ENCODE assay signal across 1 cellular context in the genomic region with DNA sequence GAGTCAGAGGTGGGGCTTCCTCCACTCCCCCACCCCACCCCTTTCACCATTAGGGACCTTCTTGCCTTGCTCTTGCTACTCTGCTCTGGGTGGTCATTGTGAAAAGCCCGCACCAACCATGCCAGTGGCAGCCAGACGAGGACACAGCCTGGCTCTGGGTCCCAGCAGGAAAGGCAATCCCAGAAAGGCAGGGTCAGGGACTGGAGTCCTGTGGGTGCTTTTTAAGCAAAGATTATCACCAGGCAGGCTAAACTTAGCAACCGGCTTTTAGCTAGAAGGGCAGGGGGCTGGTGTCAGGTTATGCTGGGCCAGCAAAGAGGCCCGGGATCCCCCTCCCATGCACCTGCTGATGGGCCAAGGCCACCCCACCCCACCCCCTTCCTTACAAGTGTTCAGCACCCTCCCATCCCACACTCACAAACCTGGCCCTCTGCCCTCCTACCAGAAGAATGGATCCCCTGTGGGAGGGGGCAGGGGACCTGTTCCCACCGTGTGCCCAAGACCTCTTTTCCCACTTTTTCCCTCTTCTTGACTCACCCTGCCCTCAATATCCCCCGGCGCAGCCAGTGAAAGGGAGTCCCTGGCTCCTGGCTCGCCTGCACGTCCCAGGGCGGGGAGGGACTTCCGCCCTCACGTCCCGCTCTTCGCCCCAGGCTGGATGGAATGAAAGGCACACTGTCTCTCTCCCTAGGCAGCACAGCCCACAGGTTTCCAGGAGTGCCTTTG.
TF ChIP-seq lines count a peak whose summit lies in the region.

No MANE protein-coding gene starts in this region.

TF ChIP-seq in HEK293, 187 proteins besides CTCF, POLR2A, EP300 and RAD21 (continued from another document):
- TF ChIP-seq, protein P1, sequence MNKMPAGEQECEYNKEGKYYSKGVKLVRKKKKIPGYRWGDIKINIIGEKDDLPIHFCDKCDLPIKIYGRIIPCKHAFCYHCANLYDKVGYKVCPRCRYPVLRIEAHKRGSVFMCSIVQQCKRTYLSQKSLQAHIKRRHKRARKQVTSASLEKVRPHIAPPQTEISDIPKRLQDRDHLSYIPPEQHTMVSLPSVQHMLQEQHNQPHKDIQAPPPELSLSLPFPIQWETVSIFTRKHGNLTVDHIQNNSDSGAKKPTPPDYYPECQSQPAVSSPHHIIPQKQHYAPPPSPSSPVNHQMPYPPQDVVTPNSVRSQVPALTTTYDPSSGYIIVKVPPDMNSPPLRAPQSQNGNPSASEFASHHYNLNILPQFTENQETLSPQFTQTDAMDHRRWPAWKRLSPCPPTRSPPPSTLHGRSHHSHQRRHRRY (tag by site-specific recombination; IDR thresholded peaks at IDR 0.05), result no peak
- no peak for TF ChIP-seq ZNF223 (tag by site-specific recombination; IDR thresholded peaks at IDR 0.05)
- peak; percentile 26; the same call in 1 of the 2 replicates for TF ChIP-seq ZNF335 (tag by site-specific recombination; conservative IDR thresholded peaks at IDR 0.05)
- TF ChIP-seq SCRT2 (tag by site-specific recombination; IDR thresholded peaks at IDR 0.05), result peak; percentile 92; the same call in 1 of the 2 replicates
- TF ChIP-seq ZNF660 (tag by site-specific recombination; IDR thresholded peaks at IDR 0.05), result 0 out of 2 replicates have a peak, but pooled peaks have one; percentile 7
- TF ChIP-seq SP2 (tag by site-specific recombination; IDR thresholded peaks at IDR 0.05), result peak; percentile 91
- TF ChIP-seq ZNF701 (tag by site-specific recombination; IDR thresholded peaks at IDR 0.05), result no peak
- TF ChIP-seq TCF7L2 (IDR thresholded peaks at IDR 0.05; ENCODE audit: borderline replicate concordance, low read depth, low read length), result no peak
- TF ChIP-seq IKZF3 (tag by site-specific recombination; IDR thresholded peaks at IDR 0.05), result peak; percentile 85
- TF ChIP-seq ZNF324 (tag by site-specific recombination; IDR thresholded peaks at IDR 0.05), result 0 out of 2 replicates have a peak, but pooled peaks have one; percentile 17
- 0 out of 2 replicates have a peak, but pooled peaks have one; percentile 5 for TF ChIP-seq GFI1B (tag by site-specific recombination; IDR thresholded peaks at IDR 0.05)
- 0 out of 2 replicates have a peak, but pooled peaks have one; percentile 32 for TF ChIP-seq MYNN (tag by site-specific recombination; IDR thresholded peaks at IDR 0.05; ENCODE audit: borderline replicate concordance)
- TF ChIP-seq ZBTB21 (tag by site-specific recombination; IDR thresholded peaks at IDR 0.05), result 0 out of 2 replicates have a peak, but pooled peaks have one; percentile 4
- TF ChIP-seq EGR2 (tag by site-specific recombination; IDR thresholded peaks at IDR 0.05; ENCODE audit: low read depth), result peak; percentile 85
- TF ChIP-seq ZFP41 (tag by site-specific recombination; IDR thresholded peaks at IDR 0.05; ENCODE audit: borderline replicate concordance), result peak; percentile 34; the same call in 1 of the 2 replicates
- TF ChIP-seq, protein P2, sequence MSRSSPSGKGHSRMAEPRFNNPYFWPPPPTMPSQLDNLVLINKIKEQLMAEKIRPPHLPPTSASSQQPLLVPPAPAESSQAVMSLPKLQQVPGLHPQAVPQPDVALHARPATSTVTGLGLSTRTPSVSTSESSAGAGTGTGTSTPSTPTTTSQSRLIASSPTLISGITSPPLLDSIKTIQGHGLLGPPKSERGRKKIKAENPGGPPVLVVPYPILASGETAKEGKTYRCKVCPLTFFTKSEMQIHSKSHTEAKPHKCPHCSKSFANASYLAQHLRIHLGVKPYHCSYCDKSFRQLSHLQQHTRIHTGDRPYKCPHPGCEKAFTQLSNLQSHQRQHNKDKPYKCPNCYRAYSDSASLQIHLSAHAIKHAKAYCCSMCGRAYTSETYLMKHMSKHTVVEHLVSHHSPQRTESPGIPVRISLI (tag by site-specific recombination; IDR thresholded peaks at IDR 0.05), result no peak
- peak; percentile 70; the same call in 1 of the 2 replicates for TF ChIP-seq KLF10 (tag by site-specific recombination; IDR thresholded peaks at IDR 0.05)
- TF ChIP-seq, protein P3, sequence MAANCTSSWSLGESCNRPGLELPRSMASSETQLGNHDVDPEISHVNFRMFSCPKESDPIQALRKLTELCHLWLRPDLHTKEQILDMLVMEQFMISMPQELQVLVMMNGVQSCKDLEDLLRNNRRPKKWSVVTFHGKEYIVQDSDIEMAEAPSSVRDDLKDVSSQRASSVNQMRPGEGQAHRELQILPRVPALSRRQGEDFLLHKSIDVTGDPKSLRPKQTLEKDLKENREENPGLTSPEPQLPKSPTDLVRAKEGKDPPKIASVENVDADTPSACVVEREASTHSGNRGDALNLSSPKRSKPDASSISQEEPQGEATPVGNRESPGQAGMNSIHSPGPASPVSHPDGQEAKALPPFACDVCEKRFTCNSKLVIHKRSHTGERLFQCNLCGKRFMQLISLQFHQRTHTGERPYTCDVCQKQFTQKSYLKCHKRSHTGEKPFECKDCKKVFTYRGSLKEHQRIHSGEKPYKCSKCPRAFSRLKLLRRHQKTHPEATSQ (tag by site-specific recombination; IDR thresholded peaks at IDR 0.05), result no peak
- peak; percentile 95 for TF ChIP-seq ZNF600 (tag by site-specific recombination; IDR thresholded peaks at IDR 0.05)
- TF ChIP-seq SP7 (tag by site-specific recombination; IDR thresholded peaks at IDR 0.05), result no peak; the same call in 1 of the 2 replicates
- TF ChIP-seq ZNF629 (tag by site-specific recombination; IDR thresholded peaks at IDR 0.05), result no peak
- TF ChIP-seq ZFHX2 (tag by site-specific recombination; conservative IDR thresholded peaks at IDR 0.05), result peak; percentile 90
- TF ChIP-seq OVOL3 (tag by site-specific recombination; IDR thresholded peaks at IDR 0.05), result no peak
- no peak; the same call in 1 of the 2 replicates for TF ChIP-seq SP3 (tag by site-specific recombination; IDR thresholded peaks at IDR 0.05)
- TF ChIP-seq GLIS2 (tag by site-specific recombination; IDR thresholded peaks at IDR 0.05), result peak; percentile 72
- TF ChIP-seq, protein P4, sequence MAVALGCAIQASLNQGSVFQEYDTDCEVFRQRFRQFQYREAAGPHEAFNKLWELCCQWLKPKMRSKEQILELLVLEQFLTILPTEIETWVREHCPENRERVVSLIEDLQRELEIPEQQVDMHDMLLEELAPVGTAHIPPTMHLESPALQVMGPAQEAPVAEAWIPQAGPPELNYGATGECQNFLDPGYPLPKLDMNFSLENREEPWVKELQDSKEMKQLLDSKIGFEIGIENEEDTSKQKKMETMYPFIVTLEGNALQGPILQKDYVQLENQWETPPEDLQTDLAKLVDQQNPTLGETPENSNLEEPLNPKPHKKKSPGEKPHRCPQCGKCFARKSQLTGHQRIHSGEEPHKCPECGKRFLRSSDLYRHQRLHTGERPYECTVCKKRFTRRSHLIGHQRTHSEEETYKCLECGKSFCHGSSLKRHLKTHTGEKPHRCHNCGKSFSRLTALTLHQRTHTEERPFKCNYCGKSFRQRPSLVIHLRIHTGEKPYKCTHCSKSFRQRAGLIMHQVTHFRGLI (tag by site-specific recombination; IDR thresholded peaks at IDR 0.05), result peak; percentile 92
- peak; percentile 57 for TF ChIP-seq WT1 (tag by site-specific recombination; IDR thresholded peaks at IDR 0.05)
- peak; percentile 96 for TF ChIP-seq ZBTB48 (tag by site-specific recombination; IDR thresholded peaks at IDR 0.05)
- no peak for TF ChIP-seq ZNF555 (tag by site-specific recombination; conservative IDR thresholded peaks at IDR 0.05)
- TF ChIP-seq KLF1 (tag by site-specific recombination; IDR thresholded peaks at IDR 0.05), result peak; percentile 50; the same call in 1 of the 2 replicates
- TF ChIP-seq ZNF366 (tag by site-specific recombination; conservative IDR thresholded peaks at IDR 0.05), result peak; percentile 86; the same call in 1 of the 2 replicates
- no peak for TF ChIP-seq ZNF837 (tag by site-specific recombination; IDR thresholded peaks at IDR 0.05)
- no peak for TF ChIP-seq REPIN1 (tag by site-specific recombination; IDR thresholded peaks at IDR 0.05; ENCODE audit: low read depth)
- TF ChIP-seq, protein P5, sequence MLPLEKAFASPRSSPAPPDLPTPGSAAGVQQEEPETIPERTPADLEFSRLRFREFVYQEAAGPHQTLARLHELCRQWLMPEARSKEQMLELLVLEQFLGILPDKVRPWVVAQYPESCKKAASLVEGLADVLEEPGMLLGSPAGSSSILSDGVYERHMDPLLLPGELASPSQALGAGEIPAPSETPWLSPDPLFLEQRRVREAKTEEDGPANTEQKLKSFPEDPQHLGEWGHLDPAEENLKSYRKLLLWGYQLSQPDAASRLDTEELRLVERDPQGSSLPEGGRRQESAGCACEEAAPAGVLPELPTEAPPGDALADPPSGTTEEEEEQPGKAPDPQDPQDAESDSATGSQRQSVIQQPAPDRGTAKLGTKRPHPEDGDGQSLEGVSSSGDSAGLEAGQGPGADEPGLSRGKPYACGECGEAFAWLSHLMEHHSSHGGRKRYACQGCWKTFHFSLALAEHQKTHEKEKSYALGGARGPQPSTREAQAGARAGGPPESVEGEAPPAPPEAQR (tag by site-specific recombination; IDR thresholded peaks at IDR 0.05), result no peak
- TF ChIP-seq ZIC2 (tag by site-specific recombination; IDR thresholded peaks at IDR 0.05), result peak; percentile 88
- TF ChIP-seq ZSCAN30 (tag by site-specific recombination; IDR thresholded peaks at IDR 0.05), result peak; percentile 73
- TF ChIP-seq ZFP3 (tag by site-specific recombination; IDR thresholded peaks at IDR 0.05; ENCODE audit: low read depth), result no peak
- TF ChIP-seq, protein P6, sequence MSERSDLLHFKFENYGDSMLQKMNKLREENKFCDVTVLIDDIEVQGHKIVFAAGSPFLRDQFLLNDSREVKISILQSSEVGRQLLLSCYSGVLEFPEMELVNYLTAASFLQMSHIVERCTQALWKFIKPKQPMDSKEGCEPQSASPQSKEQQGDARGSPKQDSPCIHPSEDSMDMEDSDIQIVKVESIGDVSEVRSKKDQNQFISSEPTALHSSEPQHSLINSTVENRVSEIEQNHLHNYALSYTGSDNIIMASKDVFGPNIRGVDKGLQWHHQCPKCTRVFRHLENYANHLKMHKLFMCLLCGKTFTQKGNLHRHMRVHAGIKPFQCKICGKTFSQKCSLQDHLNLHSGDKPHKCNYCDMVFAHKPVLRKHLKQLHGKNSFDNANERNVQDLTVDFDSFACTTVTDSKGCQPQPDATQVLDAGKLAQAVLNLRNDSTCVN (tag by site-specific recombination; optimal IDR thresholded peaks at IDR 0.05), result no peak
- TF ChIP-seq PRDM1 (tag by site-specific recombination; IDR thresholded peaks at IDR 0.05), result peak; percentile 82; the same call in 1 of the 2 replicates
- peak; percentile 8; the same call in 1 of the 2 replicates for TF ChIP-seq ZNF10 (tag by site-specific recombination; IDR thresholded peaks at IDR 0.05)
- TF ChIP-seq, protein P7, sequence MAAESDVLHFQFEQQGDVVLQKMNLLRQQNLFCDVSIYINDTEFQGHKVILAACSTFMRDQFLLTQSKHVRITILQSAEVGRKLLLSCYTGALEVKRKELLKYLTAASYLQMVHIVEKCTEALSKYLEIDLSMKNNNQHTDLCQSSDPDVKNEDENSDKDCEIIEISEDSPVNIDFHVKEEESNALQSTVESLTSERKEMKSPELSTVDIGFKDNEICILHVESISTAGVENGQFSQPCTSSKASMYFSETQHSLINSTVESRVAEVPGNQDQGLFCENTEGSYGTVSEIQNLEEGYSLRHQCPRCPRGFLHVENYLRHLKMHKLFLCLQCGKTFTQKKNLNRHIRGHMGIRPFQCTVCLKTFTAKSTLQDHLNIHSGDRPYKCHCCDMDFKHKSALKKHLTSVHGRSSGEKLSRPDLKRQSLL (tag by site-specific recombination; IDR thresholded peaks at IDR 0.05), result 0 out of 2 replicates have a peak, but pooled peaks have one; percentile 15
- TF ChIP-seq, protein P8, sequence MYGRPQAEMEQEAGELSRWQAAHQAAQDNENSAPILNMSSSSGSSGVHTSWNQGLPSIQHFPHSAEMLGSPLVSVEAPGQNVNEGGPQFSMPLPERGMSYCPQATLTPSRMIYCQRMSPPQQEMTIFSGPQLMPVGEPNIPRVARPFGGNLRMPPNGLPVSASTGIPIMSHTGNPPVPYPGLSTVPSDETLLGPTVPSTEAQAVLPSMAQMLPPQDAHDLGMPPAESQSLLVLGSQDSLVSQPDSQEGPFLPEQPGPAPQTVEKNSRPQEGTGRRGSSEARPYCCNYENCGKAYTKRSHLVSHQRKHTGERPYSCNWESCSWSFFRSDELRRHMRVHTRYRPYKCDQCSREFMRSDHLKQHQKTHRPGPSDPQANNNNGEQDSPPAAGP (tag by site-specific recombination; IDR thresholded peaks at IDR 0.05), result peak; percentile 58; the same call in 1 of the 2 replicates
- TF ChIP-seq KLF16 (tag by site-specific recombination; IDR thresholded peaks at IDR 0.05), result peak; percentile 15; the same call in 1 of the 2 replicates
- no peak for TF ChIP-seq FEZF1 (tag by site-specific recombination; IDR thresholded peaks at IDR 0.05)
